Comparison of ENCODE assay signal across 12 cellular contexts in genomic region chr1:1216770-1217620, GRCh38. TPM values are rescaled to one million over a fixed set of nuclear protein-coding genes. Genes with fewer than 3 reads are reported as not detected.
DNase-seq lines count a peak whose midpoint lies in the region; ATAC-seq and TF ChIP-seq lines count a peak whose summit lies in the region.
"Had no signal": no experiment of that assay in that cellular context is flagged by ENCODE, and none has a peak within 500 bp of the region (broad histone marks: within the 10 kb centered on the region; RNA-seq: fewer than 3 reads in every experiment).

No MANE protein-coding gene starts in this region.

- H3K4me1 Mint-ChIP-seq in CD4-positive, alpha-beta memory T cell: peaks cover 17 to 64% (median 36%) of the 10 kb centered on the region in 4 donors
- peaks cover 46% of the 10 kb centered on the region for H3K4me1 Mint-ChIP-seq in activated T-helper 1 cell treated with anti-CD3 and anti-CD28 coated beads, Interleukin-12 subunit alpha, Interleukin-12 subunit beta, Interleukin-2, Interleukin-4 antibody, amounts not matched to agents 30 ng/mL and 10 ng/mL and 1 ng/mL, durations not matched to agents 14 hours and 24 hours and 36 hours (ENCODE audit: low read depth)
- peaks cover 42 to 68% of the 10 kb centered on the region in 2 donors for H3K4me1 Mint-ChIP-seq in immature natural killer cell
- no peaks in the 10 kb centered on the region for H3K4me1 Mint-ChIP-seq in type B pancreatic cell (ENCODE audit: unreplicated experiment)

- DNase-seq in CD4-positive, alpha-beta memory T cell: peak; percentile 74 to 83 (median 82)
- DNase-seq in Panc1 (ENCODE audit: low read depth, low spot score): no peak
- no peak for DNase-seq in activated T-helper 1 cell treated with anti-CD3 and anti-CD28 coated beads, Interleukin-12 subunit alpha, Interleukin-12 subunit beta, Interleukin-2, Interleukin-4 antibody, amounts not matched to agents 30 ng/mL and 10 ng/mL and 1 ng/mL, durations not matched to agents 14 hours and 24 hours and 36 hours (ENCODE audit: low spot score)
- DNase-seq in immature natural killer cell: peak; percentile 56 to 79 (median 72)
- DNase-seq in type B pancreatic cell (ENCODE audit: extremely low spot score, unreplicated experiment): no peak
- DNase-seq in ascending aorta (ENCODE audit: low spot score in 2 of 2): no peak
- DNase-seq: amniotic stem cell, right cardiac atrium had no signal

- H3K4me1 ChIP-seq in CD4-positive, alpha-beta memory T cell (ENCODE audit: insufficient read depth, low read length): peaks cover 75% of the 10 kb centered on the region
- H3K4me1 ChIP-seq in Panc1 (ENCODE audit: control insufficient read depth, insufficient read depth, low read length): no peaks in the 10 kb centered on the region
- no peaks in the 10 kb centered on the region for H3K4me1 ChIP-seq in ascending aorta

- BruUV-seq in Panc1 (replicated peaks; lab: Mats Ljungman, UMichigan): TSS peak; percentile 91

- peak overlapping the region; percentile 98 to 100 (median 99) for H3K27ac Mint-ChIP-seq in CD4-positive, alpha-beta memory T cell
- H3K27ac Mint-ChIP-seq in activated T-helper 1 cell treated with anti-CD3 and anti-CD28 coated beads, Interleukin-12 subunit alpha, Interleukin-12 subunit beta, Interleukin-2, Interleukin-4 antibody, amounts not matched to agents 30 ng/mL and 10 ng/mL and 1 ng/mL, durations not matched to agents 14 hours and 24 hours and 36 hours: peak overlapping the region; percentile 99
- H3K27ac Mint-ChIP-seq in immature natural killer cell: peak overlapping the region; percentile 96 to 99 (median 98)
- no peak overlapping the region for H3K27ac Mint-ChIP-seq in type B pancreatic cell

- no peaks in the 10 kb centered on the region for H3K9me3 Mint-ChIP-seq in CD4-positive, alpha-beta memory T cell
- no peaks in the 10 kb centered on the region for H3K9me3 Mint-ChIP-seq in activated T-helper 1 cell treated with anti-CD3 and anti-CD28 coated beads, Interleukin-12 subunit alpha, Interleukin-12 subunit beta, Interleukin-2, Interleukin-4 antibody, amounts not matched to agents 30 ng/mL and 10 ng/mL and 1 ng/mL, durations not matched to agents 14 hours and 24 hours and 36 hours
- H3K9me3 Mint-ChIP-seq in immature natural killer cell (no peaks in the 10 kb centered on the region), type B pancreatic cell (no peaks in the 10 kb centered on the region)

- peaks cover 4 to 25% of the 10 kb centered on the region in 2 donors for H3K36me3 Mint-ChIP-seq in CD4-positive, alpha-beta memory T cell
- peaks cover 37% of the 10 kb centered on the region for H3K36me3 Mint-ChIP-seq in activated T-helper 1 cell treated with anti-CD3 and anti-CD28 coated beads, Interleukin-12 subunit alpha, Interleukin-12 subunit beta, Interleukin-2, Interleukin-4 antibody, amounts not matched to agents 30 ng/mL and 10 ng/mL and 1 ng/mL, durations not matched to agents 14 hours and 24 hours and 36 hours (ENCODE audit: low read depth)
- peaks cover 0 to 14% (median 10%) of the 10 kb centered on the region in 3 donors for H3K36me3 Mint-ChIP-seq in immature natural killer cell
- H3K36me3 Mint-ChIP-seq in type B pancreatic cell: peaks cover 4% of the 10 kb centered on the region

- peak overlapping the region; percentile 33 to 98 (median 84) for H3K4me3 Mint-ChIP-seq in CD4-positive, alpha-beta memory T cell
- H3K4me3 Mint-ChIP-seq in activated T-helper 1 cell treated with anti-CD3 and anti-CD28 coated beads, Interleukin-12 subunit alpha, Interleukin-12 subunit beta, Interleukin-2, Interleukin-4 antibody, amounts not matched to agents 30 ng/mL and 10 ng/mL and 1 ng/mL, durations not matched to agents 14 hours and 24 hours and 36 hours: peak overlapping the region; percentile 86
- peak overlapping the region; percentile 75 to 83 (median 76) for H3K4me3 Mint-ChIP-seq in immature natural killer cell
- no peak overlapping the region for H3K4me3 Mint-ChIP-seq in type B pancreatic cell

- CTCF ChIA-PET in CD4-positive, alpha-beta memory T cell (lab: Charles Lee; ENCODE audit: partially characterized antibody): interaction anchor here (0.7 kb wide), 1 partner anchor 10 kb away, joined by 3 read pairs; no protein-coding TSS in a partner anchor
- CTCF ChIA-PET in Panc1 (lab: Charles Lee): interaction anchor here (0.7 kb wide), 1 partner anchor 233 kb away, joined by 3 read pairs; no protein-coding TSS in a partner anchor

- intact Hi-C loops in CD4-positive, alpha-beta memory T cell (cut with micrococcal nuclease): no loop called here
- intact Hi-C loops in Panc1 (cut with micrococcal nuclease; ENCODE audit: unreplicated experiment): no loop called here
- intact Hi-C loops in activated T-helper 1 cell treated with anti-CD3 and anti-CD28 coated beads, Interleukin-12 subunit alpha, Interleukin-12 subunit beta, Interleukin-2, Interleukin-4 antibody, amounts not matched to agents 30 ng/mL and 10 ng/mL and 1 ng/mL, durations not matched to agents 14 hours and 24 hours and 36 hours (cut with micrococcal nuclease): loop anchor here (1.0 kb wide), 1 partner anchor 9 kb away; no protein-coding TSS in a partner anchor
- intact Hi-C loops in ascending aorta (cut with DNase I): no loop called here

- no peaks in the 10 kb centered on the region for H3K27me3 Mint-ChIP-seq in CD4-positive, alpha-beta memory T cell
- H3K27me3 Mint-ChIP-seq in activated T-helper 1 cell treated with anti-CD3 and anti-CD28 coated beads, Interleukin-12 subunit alpha, Interleukin-12 subunit beta, Interleukin-2, Interleukin-4 antibody, amounts not matched to agents 30 ng/mL and 10 ng/mL and 1 ng/mL, durations not matched to agents 14 hours and 24 hours and 36 hours (ENCODE audit: insufficient read depth): no peaks in the 10 kb centered on the region
- peaks cover 25 to 46% (median 25%) of the 10 kb centered on the region in 3 donors for H3K27me3 Mint-ChIP-seq in immature natural killer cell (ENCODE audit: low read depth in 3 of 3)
- no peaks in the 10 kb centered on the region for H3K27me3 Mint-ChIP-seq in type B pancreatic cell

- no peak for ATAC-seq in Panc1
- ATAC-seq in HG02981 (IDR thresholded peaks at IDR 0.05; ENCODE audit: unreplicated experiment): no peak
- no peak for ATAC-seq in GM19035 (IDR thresholded peaks at IDR 0.05; ENCODE audit: unreplicated experiment)
- ATAC-seq: right cardiac atrium had no signal

- H3K9me3 ChIP-seq in CD4-positive, alpha-beta memory T cell (ENCODE audit: control insufficient read depth in 1 of 2, low read length in 2 of 2): no peaks in the 10 kb centered on the region
- no peaks in the 10 kb centered on the region for H3K9me3 ChIP-seq in Panc1 (ENCODE audit: control insufficient read depth, insufficient read depth, low read depth, low read length)
- H3K9me3 ChIP-seq in ascending aorta: no peaks in the 10 kb centered on the region

- H3K4me3 ChIP-seq in CD4-positive, alpha-beta memory T cell (ENCODE audit: low read length in 2 of 2): no peak overlapping the region
- H3K4me3 ChIP-seq in Panc1 (ENCODE audit: low read depth in 2 of 2, low read length in 2 of 2) (no peak overlapping the region), ascending aorta (no peak overlapping the region)

- POLR2A ChIA-PET in CD4-positive, alpha-beta memory T cell (lab: Charles Lee; ENCODE audit: partially characterized antibody): interaction anchor here (0.6 to 4.1 kb wide), 6 partner anchors 9 to 80 kb away, joined by 3 to 38 read pairs (median 4); partner anchors contain the start of genes B3GALT6 and TNFRSF18
- POLR2A ChIA-PET in Panc1 (lab: Charles Lee): no interaction called here

- in situ Hi-C loops in Panc1 (cut with HindIII; ENCODE audit: low pct_unique_long_range_greater_than_20kb, low sequenced_read_pairs): no loop called here

- H3K36me3 ChIP-seq in CD4-positive, alpha-beta memory T cell (ENCODE audit: insufficient read depth, low read length): peaks cover 10% of the 10 kb centered on the region
- peaks cover 2% of the 10 kb centered on the region; the same call in 1 of the 2 replicates for H3K36me3 ChIP-seq in Panc1 (ENCODE audit: control insufficient read depth, insufficient read depth, low read length)
- H3K36me3 ChIP-seq in ascending aorta: peaks cover 51 to 58% of the 10 kb centered on the region in 2 donors

- TF ChIP-seq CTCF in Panc1 (IDR thresholded peaks at IDR 0.05) (no peak), type B pancreatic cell (conservative IDR thresholded peaks at IDR 0.05) (no peak), ascending aorta (IDR thresholded peaks at IDR 0.05) (no peak)

- H3K27ac ChIP-seq in CD4-positive, alpha-beta memory T cell (ENCODE audit: low read depth, low read length): peak overlapping the region; percentile 86
- H3K27ac ChIP-seq in Panc1 (ENCODE audit: low read length): no peak overlapping the region
- H3K27ac ChIP-seq in ascending aorta: no peak overlapping the region
- H3K27ac ChIP-seq: C4-2B had no signal

- no peaks in the 10 kb centered on the region for H3K27me3 ChIP-seq in CD4-positive, alpha-beta memory T cell (ENCODE audit: insufficient read depth, low read length)
- no peaks in the 10 kb centered on the region for H3K27me3 ChIP-seq in Panc1 (ENCODE audit: control insufficient read depth, insufficient read depth, low read length)
- no peaks in the 10 kb centered on the region for H3K27me3 ChIP-seq in ascending aorta

RNA-seq across cellular contexts. Expression of gene TNFRSF4, which starts 3.0 kb away (rescaled TPM):
- 10 to 100 TPM; 13.5 to 15.5 TPM for total RNA-seq in CD4-positive, alpha-beta memory T cell
- 10 to 100 TPM; 63.2 to 75.1 TPM for polyA plus RNA-seq in CD4-positive, alpha-beta memory T cell
- total RNA-seq in Panc1 (2021; ENCODE audit: unreplicated experiment) (0.62 TPM), type B pancreatic cell (ENCODE audit: low replicate concordance) (0.31 TPM in 1 of 2 replicates, not detected in the other), ascending aorta (4.8 TPM)
- not detected for polyA plus RNA-seq in Panc1 (2012; ENCODE audit: insufficient read length)
- 788 and 811 TPM in 2 replicates for total RNA-seq in activated T-helper 1 cell treated with anti-CD3 and anti-CD28 coated beads, Interleukin-12 subunit alpha, Interleukin-12 subunit beta, Interleukin-2, Interleukin-4 antibody, amounts not matched to agents 30 ng/mL and 10 ng/mL and 1 ng/mL, durations not matched to agents 14 hours and 24 hours and 36 hours
- 10 to 100 TPM in 2 of 3 donors, 1 to 10 TPM in 1; 7.6 to 16.3 (median 12.1) TPM for polyA plus RNA-seq in immature natural killer cell
- total RNA-seq: RPMI7951 had no signal

RNA-seq across cellular contexts. Expression of gene TNFRSF18, which starts 10.6 kb away (rescaled TPM):
- 1 to 10 TPM; 8.0 to 8.6 TPM for total RNA-seq in CD4-positive, alpha-beta memory T cell
- polyA plus RNA-seq in CD4-positive, alpha-beta memory T cell: 10 to 100 TPM; 22.1 to 27.1 TPM
- total RNA-seq in Panc1 (2021; ENCODE audit: unreplicated experiment) (4.3 TPM), type B pancreatic cell (ENCODE audit: low replicate concordance) (0.38 TPM in 1 of 2 replicates, not detected in the other), ascending aorta (not detected)
- 8.2 TPM for polyA plus RNA-seq in Panc1 (2012; ENCODE audit: insufficient read length)
- 350 and 356 TPM in 2 replicates for total RNA-seq in activated T-helper 1 cell treated with anti-CD3 and anti-CD28 coated beads, Interleukin-12 subunit alpha, Interleukin-12 subunit beta, Interleukin-2, Interleukin-4 antibody, amounts not matched to agents 30 ng/mL and 10 ng/mL and 1 ng/mL, durations not matched to agents 14 hours and 24 hours and 36 hours
- polyA plus RNA-seq in immature natural killer cell: 100 to 1,000 TPM in 2 of 3 donors, 10 to 100 TPM in 1; 56.4 to 136 (median 105) TPM
- total RNA-seq: RPMI7951 had no signal

RNA-seq across cellular contexts. Expression of gene SDF4, which starts 14.8 kb away (rescaled TPM):
- 100 to 1,000 TPM; 125 to 138 TPM for total RNA-seq in CD4-positive, alpha-beta memory T cell
- polyA plus RNA-seq in CD4-positive, alpha-beta memory T cell: 100 to 1,000 TPM in 1 of 2 donors, 10 to 100 TPM in 1; 97.4 to 106 TPM
- total RNA-seq in Panc1 (2021; ENCODE audit: unreplicated experiment) (335 TPM), type B pancreatic cell (ENCODE audit: low replicate concordance) (116 and 136 TPM in 2 replicates), ascending aorta (223 TPM)
- polyA plus RNA-seq in Panc1 (2012; ENCODE audit: insufficient read length): 480 TPM
- total RNA-seq in activated T-helper 1 cell treated with anti-CD3 and anti-CD28 coated beads, Interleukin-12 subunit alpha, Interleukin-12 subunit beta, Interleukin-2, Interleukin-4 antibody, amounts not matched to agents 30 ng/mL and 10 ng/mL and 1 ng/mL, durations not matched to agents 14 hours and 24 hours and 36 hours: 202 TPM in 2 replicates
- 100 to 1,000 TPM; 157 to 240 (median 194) TPM for polyA plus RNA-seq in immature natural killer cell

RNA-seq across cellular contexts. Expression of gene B3GALT6, which starts 15.0 kb away (rescaled TPM):
- total RNA-seq in CD4-positive, alpha-beta memory T cell: 10 to 100 TPM; 23.0 to 23.7 TPM
- 10 to 100 TPM in 1 of 2 donors, 1 to 10 TPM in 1; 5.4 to 14.4 TPM for polyA plus RNA-seq in CD4-positive, alpha-beta memory T cell
- total RNA-seq in Panc1 (2021; ENCODE audit: unreplicated experiment) (46.4 TPM), type B pancreatic cell (ENCODE audit: low replicate concordance) (19.5 and 30.2 TPM in 2 replicates), ascending aorta (94.9 TPM)
- polyA plus RNA-seq in Panc1 (2012; ENCODE audit: insufficient read length): 52.8 TPM
- total RNA-seq in activated T-helper 1 cell treated with anti-CD3 and anti-CD28 coated beads, Interleukin-12 subunit alpha, Interleukin-12 subunit beta, Interleukin-2, Interleukin-4 antibody, amounts not matched to agents 30 ng/mL and 10 ng/mL and 1 ng/mL, durations not matched to agents 14 hours and 24 hours and 36 hours: 45.9 and 46.3 TPM in 2 replicates
- 10 to 100 TPM in 1 of 3 donors, 1 to 10 TPM in 2; 5.3 to 13.9 (median 9.9) TPM for polyA plus RNA-seq in immature natural killer cell

RNA-seq across cellular contexts. Expression of gene C1QTNF12, which starts 29.5 kb away (rescaled TPM):
- total RNA-seq in CD4-positive, alpha-beta memory T cell: 1 to 10 TPM; 2.4 to 3.3 TPM
- polyA plus RNA-seq in CD4-positive, alpha-beta memory T cell: under 1 TPM in 1 of 2 donors, not detected in 1; 0.31 TPM
- total RNA-seq in Panc1 (2021; ENCODE audit: unreplicated experiment): 41.4 TPM
- 86.9 TPM for polyA plus RNA-seq in Panc1 (2012; ENCODE audit: insufficient read length)
- 2.2 and 4.1 TPM in 2 replicates for total RNA-seq in activated T-helper 1 cell treated with anti-CD3 and anti-CD28 coated beads, Interleukin-12 subunit alpha, Interleukin-12 subunit beta, Interleukin-2, Interleukin-4 antibody, amounts not matched to agents 30 ng/mL and 10 ng/mL and 1 ng/mL, durations not matched to agents 14 hours and 24 hours and 36 hours
- not detected for polyA plus RNA-seq in immature natural killer cell
- 2.5 TPM in 2 replicates for total RNA-seq in type B pancreatic cell (ENCODE audit: low replicate concordance)
- total RNA-seq in ascending aorta: not detected
- total RNA-seq: RPMI7951 had no signal

Comparison
In these comparisons a context has a peak if more than half of its experiments do, and no peak if none do; other contexts are left out.
1. DNase-seq: peak in CD4-positive, alpha-beta memory T cell (5 of 5) and immature natural killer cell (3 of 3); none in Panc1 (single experiment), activated T-helper 1 cell treated with anti-CD3 and anti-CD28 coated beads, Interleukin-12 subunit alpha, Interleukin-12 subunit beta, Interleukin-2, Interleukin-4 antibody, amounts not matched to agents 30 ng/mL and 10 ng/mL and 1 ng/mL, durations not matched to agents 14 hours and 24 hours and 36 hours (single experiment), type B pancreatic cell (single experiment) and ascending aorta (0 of 2).
2. RNA of gene TNFRSF4, which starts 3.0 kb away (total RNA-seq): 788 to 811 TPM in activated T-helper 1 cell treated with anti-CD3 and anti-CD28 coated beads, Interleukin-12 subunit alpha, Interleukin-12 subunit beta, Interleukin-2, Interleukin-4 antibody, amounts not matched to agents 30 ng/mL and 10 ng/mL and 1 ng/mL, durations not matched to agents 14 hours and 24 hours and 36 hours; 13.5 to 15.5 TPM in CD4-positive, alpha-beta memory T cell, 4.8 TPM in ascending aorta (single experiment), 0.62 TPM in Panc1 (single experiment) and 0.31 TPM in type B pancreatic cell; every median in the first group is over 10 times any median in the second.
3. RNA of gene TNFRSF18, which starts 10.6 kb away (total RNA-seq): 350 to 356 TPM in activated T-helper 1 cell treated with anti-CD3 and anti-CD28 coated beads, Interleukin-12 subunit alpha, Interleukin-12 subunit beta, Interleukin-2, Interleukin-4 antibody, amounts not matched to agents 30 ng/mL and 10 ng/mL and 1 ng/mL, durations not matched to agents 14 hours and 24 hours and 36 hours; 8.0 to 8.6 TPM in CD4-positive, alpha-beta memory T cell, 4.3 TPM in Panc1 (single experiment), 0.38 TPM in type B pancreatic cell and not detected in ascending aorta (single experiment); every median in the first group is over 10 times any median in the second.